ENCODE assay signal across 1 cellular context in the genomic region with DNA sequence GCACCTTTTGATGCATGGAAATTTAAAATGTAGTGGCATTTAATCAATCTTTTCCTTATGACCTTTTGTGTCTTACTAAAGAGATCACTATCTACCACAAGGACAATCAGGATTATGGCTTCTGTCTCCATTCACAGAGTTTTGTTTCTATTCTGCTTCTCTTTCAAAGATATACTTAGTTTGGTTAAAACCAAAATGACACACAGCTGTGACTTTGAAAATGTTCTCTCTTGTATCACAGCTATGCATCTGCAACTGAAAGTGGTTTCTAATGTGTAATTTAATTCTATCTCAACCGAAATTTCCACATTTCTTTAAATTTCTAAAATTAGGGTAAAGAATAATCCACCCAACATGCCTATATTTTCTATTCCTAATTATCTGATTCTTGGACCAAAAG.
TF ChIP-seq lines count a peak whose summit lies in the region.

No MANE protein-coding gene starts in this region.

TF ChIP-seq in HepG2, 621 proteins besides CTCF, POLR2A, EP300 and RAD21 (continued from another document):
- no peak for TF ChIP-seq POLR2G (IDR thresholded peaks at IDR 0.05; ENCODE audit: low read depth, low read length)
